Comparison of ENCODE assay signal across 22 cellular contexts in the genomic region with DNA sequence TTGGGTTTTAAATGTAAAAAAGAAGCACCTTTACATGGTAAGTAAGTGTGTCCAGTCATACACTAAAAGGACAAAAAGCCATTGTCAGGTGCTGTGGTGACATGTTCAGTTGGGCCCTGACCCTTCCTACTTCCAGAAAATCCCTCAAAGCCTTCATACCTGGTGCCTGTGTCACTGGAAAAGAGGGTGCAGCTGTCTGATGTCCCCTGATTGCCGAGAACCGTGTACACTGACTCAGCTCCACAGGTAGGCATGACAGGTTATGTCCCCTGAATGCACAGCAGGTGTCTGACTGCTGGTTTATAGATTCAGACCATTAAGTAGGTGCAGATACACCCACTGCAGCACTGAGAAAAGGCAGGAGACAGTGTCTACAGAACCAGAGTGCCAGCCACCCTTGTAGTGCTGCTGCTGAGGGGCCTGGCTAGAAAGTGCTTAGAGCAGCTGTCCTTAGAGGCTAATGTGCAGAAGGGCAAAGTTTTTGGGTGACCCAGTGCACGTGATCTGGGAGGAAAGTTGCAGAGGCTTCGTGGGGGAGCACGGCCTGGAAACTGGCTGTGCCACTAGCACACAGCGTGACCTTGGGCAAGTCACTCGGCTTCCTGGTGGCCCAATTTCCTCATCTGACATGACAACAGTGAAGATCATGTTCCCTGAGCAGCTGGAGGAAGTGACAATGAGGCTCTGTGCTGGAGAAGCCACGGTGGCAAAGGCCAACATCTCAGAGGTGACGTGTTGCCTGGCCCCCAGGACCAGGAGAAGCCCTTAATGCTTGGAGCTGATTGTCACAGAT.
DNase-seq lines count a peak whose midpoint lies in the region; ATAC-seq, FAIRE-seq and TF ChIP-seq lines count a peak whose summit lies in the region.
"Had no signal": no experiment of that assay in that cellular context is flagged by ENCODE, and none has a peak within 500 bp of the region (broad histone marks: within the 10 kb centered on the region; RNA-seq: fewer than 3 reads in every experiment).

No MANE protein-coding gene starts in this region.

- H3K36me3 Mint-ChIP-seq in activated CD8-positive, alpha-beta T cell treated with anti-CD3 and anti-CD28 coated beads, Interleukin-2, amount 10 ng/mL, durations not matched to agents 7 days and 5 days (ENCODE audit: low read depth): no peaks in the 10 kb centered on the region

- no peak for FAIRE-seq in HepG2 (lab: Jason Lieb, UNC)
- FAIRE-seq: endothelial cell of umbilical vein, GM18507 had no signal

- 87% methylated on average over 8 of the region's 9 CpGs for WGBS in HepG2 (ENCODE audit: low lambda C conversion rate)

- no peaks in the 10 kb centered on the region for H3K79me2 ChIP-seq in HepG2 (ENCODE audit: insufficient read depth, low read length)

- in situ Hi-C loops in HepG2 (cut with HindIII; ENCODE audit: extremely low pct_ligation_motif_present, low pct_unique_long_range_greater_than_20kb): no loop called here

- no TSS peak for BruUV-seq in HepG2 (replicated peaks; lab: Mats Ljungman, UMichigan)

- H3K27ac Mint-ChIP-seq in activated CD8-positive, alpha-beta T cell treated with anti-CD3 and anti-CD28 coated beads, Interleukin-2, amount 10 ng/mL, durations not matched to agents 7 days and 5 days: no peak overlapping the region

- peaks cover 2 to 21% of the 10 kb centered on the region in 2 experiments; a peak in 3 of 5 replicates for H3K36me3 ChIP-seq in HepG2 (replicated peaks in 1 of 2; ENCODE audit: control insufficient read depth in 1 of 2, insufficient read depth in 2 of 2, low read length in 2 of 2)
- H3K36me3 ChIP-seq: BLaER1, colonic mucosa, SJSA1 had no signal

- POLR2A ChIA-PET in HepG2 (lab: Yijun Ruan, JAX): no interaction called here
- POLR2A ChIA-PET in activated CD8-positive, alpha-beta T cell treated with anti-CD3 and anti-CD28 coated beads, Interleukin-2, amount 10 ng/mL, durations not matched to agents 7 days and 5 days (lab: Charles Lee): no interaction called here

- H4K20me1 ChIP-seq in HepG2 (ENCODE audit: insufficient read depth, low read length): no peaks in the 10 kb centered on the region
- H4K20me1 ChIP-seq: BLaER1 had no signal

- no peaks in the 10 kb centered on the region for H3K9me3 ChIP-seq in HepG2 (ENCODE audit: low read length)
- H3K9me3 ChIP-seq: BLaER1, colonic mucosa, SJSA1 had no signal

- no peak for TF ChIP-seq CTCF in HepG2 (CRISPR knock-in tag; IDR thresholded peaks at IDR 0.05)

- no peak for TF ChIP-seq RAD21 in HepG2 (CRISPR knock-in tag; IDR thresholded peaks at IDR 0.05)

- CTCF ChIA-PET in HepG2 (lab: Yijun Ruan, JAX; ENCODE audit: low intra/inter-chr PET ratio, low total read pairs): no interaction called here
- CTCF ChIA-PET in activated CD8-positive, alpha-beta T cell treated with anti-CD3 and anti-CD28 coated beads, Interleukin-2, amount 10 ng/mL, durations not matched to agents 7 days and 5 days (lab: Charles Lee): no interaction called here

- no peak overlapping the region for H3K4me2 ChIP-seq in HepG2 (ENCODE audit: low read depth, low read length)
- H3K4me2 ChIP-seq: BLaER1 had no signal

- intact Hi-C loops in HepG2 (cut with micrococcal nuclease; ENCODE audit: unreplicated experiment): no loop called here

- peak; percentile 49 for DNase-seq in NCI-H146 (lab: John Stamatoyannopoulos, UW)
- no peak for DNase-seq in NCI-H146 treated with DMSO at 0.1 percent for 48 hours (lab: John Stamatoyannopoulos, UW; ENCODE audit: unreplicated experiment)
- DNase-seq in SKM-1 (lab: John Stamatoyannopoulos, UW; ENCODE audit: unreplicated experiment): peak; percentile 29
- peak; percentile 30 for DNase-seq in HepG2 (ENCODE audit: low spot score)
- DNase-seq in renal cortical epithelial cell (ENCODE audit: low read depth): peak; percentile 18
- DNase-seq in activated CD8-positive, alpha-beta T cell treated with anti-CD3 and anti-CD28 coated beads, Interleukin-2, amount 10 ng/mL, durations not matched to agents 7 days and 5 days: no peak
- no peak for DNase-seq in AG08396 (ENCODE audit: low spot score)
- DNase-seq: 8988T; activated naive CD4-positive, alpha-beta T cell treated with anti-CD3 and anti-CD28 coated beads, Interleukin-2, amount 50 U/mL, for 16 hours; colonic mucosa; DMS79; NCI-H187; NCI-H510A; OCI-M1; stimulated activated naive CD4-positive, alpha-beta T cell treated with Interleukin-2 at 50 U/mL for 16 hours; trophoblast cell had no signal

- H3K27me3 Mint-ChIP-seq in activated CD8-positive, alpha-beta T cell treated with anti-CD3 and anti-CD28 coated beads, Interleukin-2, amount 10 ng/mL, durations not matched to agents 7 days and 5 days (ENCODE audit: low read depth): no peaks in the 10 kb centered on the region

- no peak overlapping the region for H2AFZ ChIP-seq in HepG2 (ENCODE audit: low read length)

- no peak overlapping the region for H3K27ac ChIP-seq in HepG2 (ENCODE audit: extremely low read length, insufficient read depth, low read length)
- H3K27ac ChIP-seq: BLaER1, colonic mucosa, foreskin keratinocyte, SJSA1 had no signal

- H3K4me3 Mint-ChIP-seq in activated CD8-positive, alpha-beta T cell treated with anti-CD3 and anti-CD28 coated beads, Interleukin-2, amount 10 ng/mL, durations not matched to agents 7 days and 5 days: no peak overlapping the region

- no peaks in the 10 kb centered on the region for H3K9me3 Mint-ChIP-seq in activated CD8-positive, alpha-beta T cell treated with anti-CD3 and anti-CD28 coated beads, Interleukin-2, amount 10 ng/mL, durations not matched to agents 7 days and 5 days (ENCODE audit: insufficient read depth)

- H3K27me3 ChIP-seq in HepG2 (ENCODE audit: control insufficient read depth in 1 of 2, insufficient read depth in 2 of 2, low read length in 2 of 2): no peaks in the 10 kb centered on the region
- H3K27me3 ChIP-seq: BLaER1, colonic mucosa, foreskin keratinocyte, SJSA1 had no signal

- TF ChIP-seq POLR2A in HepG2 (IDR thresholded peaks at IDR 0.05; ENCODE audit: insufficient read depth in 1 of 2, low read depth in 2 of 2, low read length in 2 of 2): no peak

- TF ChIP-seq EP300 in HepG2 (IDR thresholded peaks at IDR 0.05; ENCODE audit: low read depth in 2 of 2, low read length in 2 of 2) (no peak), HepG2 (CRISPR knock-in tag; IDR thresholded peaks at IDR 0.05; ENCODE audit: borderline replicate concordance) (no peak)

- ATAC-seq in HepG2: peak; percentile 18
- ATAC-seq in activated CD8-positive, alpha-beta T cell treated with anti-CD3 and anti-CD28 coated beads, Interleukin-2, amount 10 ng/mL, durations not matched to agents 7 days and 5 days: no peak
- ATAC-seq in GM18498 (IDR thresholded peaks at IDR 0.05; ENCODE audit: unreplicated experiment): no peak
- ATAC-seq: foreskin keratinocyte had no signal

- no peaks in the 10 kb centered on the region for H3K4me1 Mint-ChIP-seq in activated CD8-positive, alpha-beta T cell treated with anti-CD3 and anti-CD28 coated beads, Interleukin-2, amount 10 ng/mL, durations not matched to agents 7 days and 5 days (ENCODE audit: low read depth)

- H3K9ac ChIP-seq in HepG2 (ENCODE audit: insufficient read depth, low read depth, low read length): no peak overlapping the region
- H3K9ac ChIP-seq: BLaER1 had no signal

- H3K4me1 ChIP-seq in HepG2 (ENCODE audit: insufficient read depth, low read length): peaks cover 5% of the 10 kb centered on the region
- H3K4me1 ChIP-seq: BLaER1, colonic mucosa had no signal

- no peak overlapping the region for H3K4me3 ChIP-seq in HepG2 (replicated peaks in 1 of 3; ENCODE audit: insufficient read depth in 1 of 3, low read depth in 2 of 3, low read length in 3 of 3)
- H3K4me3 ChIP-seq: BLaER1, colonic mucosa, SJSA1 had no signal

TF ChIP-seq in HepG2, 621 proteins besides CTCF, POLR2A, EP300 and RAD21 (continues in another document):
- no peak for TF ChIP-seq NONO (IDR thresholded peaks at IDR 0.05)
- 0 out of 2 replicates have a peak, but pooled peaks have one; percentile 44 for TF ChIP-seq NONO (CRISPR knock-in tag; conservative IDR thresholded peaks at IDR 0.05)
- TF ChIP-seq GRHL1 (CRISPR knock-in tag; conservative IDR thresholded peaks at IDR 0.05): no peak
- 0 out of 2 replicates have a peak, but pooled peaks have one; percentile 18 for TF ChIP-seq RXRA (CRISPR knock-in tag; IDR thresholded peaks at IDR 0.05)

Comparison
In these comparisons a context has a peak if more than half of its experiments do, and no peak if none do; other contexts are left out.
1. DNase-seq: peak in NCI-H146 (single experiment), SKM-1 (single experiment), HepG2 (single experiment) and renal cortical epithelial cell (single experiment); none in NCI-H146 treated with DMSO at 0.1 percent for 48 hours (single experiment), activated CD8-positive, alpha-beta T cell treated with anti-CD3 and anti-CD28 coated beads, Interleukin-2, amount 10 ng/mL, durations not matched to agents 7 days and 5 days (single experiment) and AG08396 (single experiment).